18 cellular contexts compared by ENCODE assay signal in genomic region chr16:4218202-4218601, GRCh38. TPM values are rescaled to one million over a fixed set of nuclear protein-coding genes. Genes with fewer than 3 reads are reported as not detected.
DNase-seq lines count a peak whose midpoint lies in the region; ATAC-seq and TF ChIP-seq lines count a peak whose summit lies in the region.
"Had no signal": no experiment of that assay in that cellular context is flagged by ENCODE, and none has a peak within 500 bp of the region (broad histone marks: within the 10 kb centered on the region; RNA-seq: fewer than 3 reads in every experiment).

No MANE protein-coding gene starts in this region.

- TF ChIP-seq CTCF in GM23338 (conservative IDR thresholded peaks at IDR 0.05; ENCODE audit: low read depth in 2 of 2) (no peak), hepatocyte (IDR thresholded peaks at IDR 0.05; ENCODE audit: poor library complexity) (no peak), mammary epithelial cell (conservative IDR thresholded peaks at IDR 0.05 in 1 of 2, IDR thresholded peaks at IDR 0.05 in 1 of 2; ENCODE audit: extremely low read depth in 1 of 2, insufficient read depth in 1 of 2, low read depth in 1 of 2, low read length in 2 of 2) (no peak)

- H3K4me3 Mint-ChIP-seq in GM23338: no peak overlapping the region
- H3K4me3 Mint-ChIP-seq: activated naive CD4-positive, alpha-beta T cell treated with anti-CD3 and anti-CD28 coated beads, Interleukin-2, amount 50 U/mL, for 24 hours had no signal

- H3K9me2 ChIP-seq in GM23338 (ENCODE audit: insufficient read depth) (0 out of 2 replicates have a peak, but pooled peaks cover 5% of the 10 kb centered on the region), hepatocyte (replicated peaks; ENCODE audit: insufficient read depth) (no peaks in the 10 kb centered on the region)

- peaks cover 13% of the 10 kb centered on the region for H3K27me3 Mint-ChIP-seq in GM23338 (ENCODE audit: insufficient read depth, low read depth, poor library complexity)
- H3K27me3 Mint-ChIP-seq: activated naive CD4-positive, alpha-beta T cell treated with anti-CD3 and anti-CD28 coated beads, Interleukin-2, amount 50 U/mL, for 24 hours had no signal

- H3K4me1 ChIP-seq in GM23338 (ENCODE audit: insufficient read depth) (peaks cover 10% of the 10 kb centered on the region), hepatocyte (ENCODE audit: insufficient read depth) (peaks cover 36% of the 10 kb centered on the region), mammary epithelial cell (ENCODE audit: insufficient read depth, low read length) (peaks cover 15% of the 10 kb centered on the region)

- H3K27ac Mint-ChIP-seq in GM23338: no peak overlapping the region
- H3K27ac Mint-ChIP-seq: activated naive CD4-positive, alpha-beta T cell treated with anti-CD3 and anti-CD28 coated beads, Interleukin-2, amount 50 U/mL, for 24 hours had no signal

- no TSS peak for BruUV-seq in mammary epithelial cell (replicated peaks; lab: Mats Ljungman, UMichigan)

- H3K4me3 ChIP-seq in GM23338 (no peak overlapping the region), hepatocyte (no peak overlapping the region), mammary epithelial cell (replicated peaks in 1 of 3; ENCODE audit: insufficient read depth in 1 of 3, low read depth in 2 of 3, low read length in 3 of 3) (no peak overlapping the region)
- H3K4me3 ChIP-seq: dorsolateral prefrontal cortex, GM12878, K562 had no signal

- H2AFZ ChIP-seq in GM23338 (peak overlapping the region; percentile 93), hepatocyte (no peak overlapping the region), mammary epithelial cell (ENCODE audit: low read depth, low read length) (no peak overlapping the region)

- H3K4me1 Mint-ChIP-seq in GM23338: peaks cover 28% of the 10 kb centered on the region
- H3K4me1 Mint-ChIP-seq: activated naive CD4-positive, alpha-beta T cell treated with anti-CD3 and anti-CD28 coated beads, Interleukin-2, amount 50 U/mL, for 24 hours had no signal

- ATAC-seq in GM23338: peak; percentile 16
- ATAC-seq: GM12878, K562, Panc1 had no signal

- H3K79me2 ChIP-seq in GM23338 (replicated peaks; ENCODE audit: insufficient read depth) (no peaks in the 10 kb centered on the region), hepatocyte (no peaks in the 10 kb centered on the region), mammary epithelial cell (ENCODE audit: insufficient read depth, low read length) (no peaks in the 10 kb centered on the region)

- H3K36me3 ChIP-seq in GM23338 (ENCODE audit: insufficient read depth): no peaks in the 10 kb centered on the region
- no peaks in the 10 kb centered on the region for H3K36me3 ChIP-seq in hepatocyte (replicated peaks; ENCODE audit: insufficient read depth, low read depth)
- no peaks in the 10 kb centered on the region for H3K36me3 ChIP-seq in mammary epithelial cell (ENCODE audit: insufficient read depth, low read length)

- H3F3A ChIP-seq in GM23338 (replicated peaks; ENCODE audit: low read depth): no peaks in the 10 kb centered on the region

- dilution Hi-C loops in mammary epithelial cell (cut with HindIII; ENCODE audit: low sequenced_read_pairs): loop anchor here (5.0 kb wide), 2 partner anchors 34 to 106 kb away; no protein-coding TSS in a partner anchor

- no peaks in the 10 kb centered on the region for H3K27me3 ChIP-seq in GM23338 (ENCODE audit: insufficient read depth)
- no peaks in the 10 kb centered on the region for H3K27me3 ChIP-seq in hepatocyte
- no peaks in the 10 kb centered on the region for H3K27me3 ChIP-seq in mammary epithelial cell (ENCODE audit: insufficient read depth, low read length)
- H3K27me3 ChIP-seq: dorsolateral prefrontal cortex had no signal

- H3K27ac ChIP-seq in GM23338 (ENCODE audit: low read depth): no peak overlapping the region
- H3K27ac ChIP-seq in hepatocyte: peak overlapping the region; percentile 76
- H3K27ac ChIP-seq in mammary epithelial cell (ENCODE audit: insufficient read depth, low read depth, low read length): no peak overlapping the region

- in situ Hi-C loops in mammary epithelial cell (cut with MboI; ENCODE audit: low sequenced_read_pairs in 2 of 2): no loop called here

- H3K9ac ChIP-seq in mammary epithelial cell (ENCODE audit: insufficient read depth, low read length): no peak overlapping the region

- intact Hi-C loops in mammary epithelial cell (cut with micrococcal nuclease): no loop called here

- no peaks in the 10 kb centered on the region; the same call in 2 of the 3 replicates for H3K9me3 Mint-ChIP-seq in GM23338
- H3K9me3 Mint-ChIP-seq: activated naive CD4-positive, alpha-beta T cell treated with anti-CD3 and anti-CD28 coated beads, Interleukin-2, amount 50 U/mL, for 24 hours had no signal

- H4K20me1 ChIP-seq in GM23338 (replicated peaks; ENCODE audit: insufficient read depth) (no peaks in the 10 kb centered on the region), hepatocyte (ENCODE audit: insufficient read depth, poor library complexity, severe bottlenecking) (no peaks in the 10 kb centered on the region), mammary epithelial cell (ENCODE audit: insufficient read depth, low read length) (no peaks in the 10 kb centered on the region)

- CTCF ChIA-PET in mammary epithelial cell (lab: Charles Lee; ENCODE audit: low non-redundant PET): interaction anchor here (0.9 kb wide), 1 partner anchor 36 kb away, joined by 4 read pairs; no protein-coding TSS in a partner anchor

- WGBS in hepatocyte (ENCODE audit: low lambda C conversion rate, missing lambda C conversion rate): 67% methylated on average over 14 of the region's 14 CpGs
- WGBS in mammary epithelial cell (ENCODE audit: low coverage, missing lambda C conversion rate): 91% methylated on average over 9 of the region's 14 CpGs

- H3K36me3 Mint-ChIP-seq in GM23338 (ENCODE audit: low read depth): no peaks in the 10 kb centered on the region
- H3K36me3 Mint-ChIP-seq: activated naive CD4-positive, alpha-beta T cell treated with anti-CD3 and anti-CD28 coated beads, Interleukin-2, amount 50 U/mL, for 24 hours had no signal

- H3K4me2 ChIP-seq in GM23338: no peak overlapping the region
- peak overlapping the region; percentile 60 for H3K4me2 ChIP-seq in hepatocyte
- no peak overlapping the region for H3K4me2 ChIP-seq in mammary epithelial cell (ENCODE audit: insufficient read depth, low read depth, low read length)

- no peaks in the 10 kb centered on the region for H3K9me3 ChIP-seq in hepatocyte (ENCODE audit: low read depth)
- H3K9me3 ChIP-seq in mammary epithelial cell (replicated peaks; ENCODE audit: insufficient read depth, low read length): no peaks in the 10 kb centered on the region

- DNase-seq in GM23338 (ENCODE audit: low spot score): no peak
- peak; percentile 81 for DNase-seq in NCI-H510A (lab: John Stamatoyannopoulos, UW)
- no peak for DNase-seq in hepatocyte (ENCODE audit: low spot score)
- peak; percentile 57 for DNase-seq in retina
- no peak for DNase-seq in NCI-H1105 (lab: John Stamatoyannopoulos, UW)
- DNase-seq in NCI-H2171 (lab: John Stamatoyannopoulos, UW): no peak
- no peak for DNase-seq in mammary epithelial cell
- no peak for DNase-seq in iPS-NIHi7 (ENCODE audit: extremely low spot score)
- DNase-seq: activated T-cell treated with anti-CD3 and anti-CD28 coated beads, Interleukin-2, amount 50 U/mL, for 1 hour; dorsolateral prefrontal cortex; hippocampal formation; NCI-H1048; NCI-H526 treated with DMSO at 0.1 percent for 48 hours; stimulated activated CD4-positive, alpha-beta T cell treated with anti-CD3 and anti-CD28 coated beads, Interleukin-1b, Interleukin-23, amount 100 ng/mL, for 48 hours had no signal

RNA-seq across cellular contexts. Expression of gene SRL, which starts 23.7 kb away (rescaled TPM):
- total RNA-seq in GM23338 (2014; rRNA removed; shearing (Covaris generic)): not detected in 2 replicates
- polyA plus RNA-seq in GM23338 (2016; fragmentation: Nextera tagmentation; extraction: Ambion mirVana) (not detected in 2 replicates), hepatocyte (0.83 TPM in 1 of 2 replicates, not detected in the other), mammary epithelial cell (not detected)
- total RNA-seq in hepatocyte (1.1 and 1.2 TPM in 2 replicates), mammary epithelial cell (under 1 TPM in 1 of 2 donors, not detected in 1; under 0.01 TPM)
- not detected for polyA minus RNA-seq in mammary epithelial cell
- total RNA-seq: GM12878, K562 had no signal
- polyA plus RNA-seq: GM12878 had no signal

RNA-seq across cellular contexts. Expression of gene TFAP4, which starts 54.6 kb away (rescaled TPM):
- 19.3 and 20.7 TPM in 2 replicates for total RNA-seq in GM23338 (2014; rRNA removed; shearing (Covaris generic))
- polyA plus RNA-seq in GM23338 (2016; fragmentation: Nextera tagmentation; extraction: Ambion mirVana) (8.6 and 9.6 TPM in 2 replicates), hepatocyte (3.1 and 4.2 TPM in 2 replicates), mammary epithelial cell (9.5 TPM)
- total RNA-seq in hepatocyte (6.1 and 11.4 TPM in 2 replicates), mammary epithelial cell (10 to 100 TPM in 1 of 2 donors, 1 to 10 TPM in 1; 3.3 to 13.0 TPM)
- polyA minus RNA-seq in mammary epithelial cell: 6.4 TPM

Comparison
In these comparisons a context has a peak if more than half of its experiments do, and no peak if none do; other contexts are left out.
1. DNase-seq: peak in NCI-H510A (single experiment) and retina (single experiment); none in GM23338 (single experiment), hepatocyte (single experiment), NCI-H1105 (single experiment), NCI-H2171 (single experiment), mammary epithelial cell (single experiment) and iPS-NIHi7 (single experiment).